Comparison of ENCODE assay signal across 20 cellular contexts in the genomic region with DNA sequence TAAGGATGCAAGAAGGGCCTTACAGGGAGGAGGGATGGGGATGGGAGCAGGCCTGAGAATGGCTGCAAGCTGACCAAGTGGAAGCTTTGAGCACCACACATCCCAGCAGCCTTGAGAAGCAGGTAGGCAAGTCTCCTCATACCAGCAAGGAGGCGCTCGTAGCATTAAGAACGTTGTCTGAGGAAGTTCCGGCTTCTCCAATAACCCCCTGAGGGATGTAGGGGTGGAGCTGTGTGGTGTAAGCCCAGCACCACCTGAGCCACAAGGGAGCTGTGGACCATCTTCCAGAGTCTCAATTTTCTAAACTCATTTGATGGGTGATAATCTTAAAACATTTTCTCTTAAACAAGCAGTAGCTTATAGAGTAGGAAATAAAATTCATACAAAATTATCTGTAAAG. TPM values are rescaled to one million over a fixed set of nuclear protein-coding genes. Genes with fewer than 3 reads are reported as not detected.
DNase-seq lines count a peak whose midpoint lies in the region; ATAC-seq, FAIRE-seq and TF ChIP-seq lines count a peak whose summit lies in the region.
"Had no signal": no experiment of that assay in that cellular context is flagged by ENCODE, and none has a peak within 500 bp of the region (broad histone marks: within the 10 kb centered on the region; RNA-seq: fewer than 3 reads in every experiment).

No MANE protein-coding gene starts in this region.

- H3K9me2 ChIP-seq in HCT116 (ENCODE audit: insufficient read depth) (no peaks in the 10 kb centered on the region), GM23248 (ENCODE audit: insufficient read depth) (no peaks in the 10 kb centered on the region)

- no peak overlapping the region for H2BK120ac ChIP-seq in mesendoderm (ENCODE audit: low read depth, low read length)

- H3K36me3 Mint-ChIP-seq in nephron progenitor cell (ENCODE audit: low read depth) = peaks cover 8% of the 10 kb centered on the region

- H3K36me3 ChIP-seq in HCT116 (ENCODE audit: control insufficient read depth in 1 of 2, insufficient read depth in 2 of 2, low read length in 2 of 2) = no peaks in the 10 kb centered on the region
- H3K36me3 ChIP-seq in K562 (ENCODE audit: control insufficient read depth, insufficient read depth, low read length) = no peaks in the 10 kb centered on the region
- H3K36me3 ChIP-seq in mesendoderm (ENCODE audit: control insufficient read depth, insufficient read depth, low read length) = no peaks in the 10 kb centered on the region
- H3K36me3 ChIP-seq in GM23248 (ENCODE audit: low read depth) = 0 out of 2 replicates have a peak, but pooled peaks cover 3% of the 10 kb centered on the region
- H3K36me3 ChIP-seq: BE2C had no signal

- H2BK15ac ChIP-seq in mesendoderm (replicated peaks; ENCODE audit: low read depth) = no peak overlapping the region

- no peak overlapping the region for H3K4me3 Mint-ChIP-seq in nephron progenitor cell
- H3K4me3 Mint-ChIP-seq: activated naive CD4-positive, alpha-beta T cell treated with anti-CD3 and anti-CD28 coated beads, Interleukin-2, amount 50 U/mL, for 24 hours had no signal

- H3K27me3 Mint-ChIP-seq in nephron progenitor cell (ENCODE audit: low read depth, poor library complexity) = peaks cover 10% of the 10 kb centered on the region
- H3K27me3 Mint-ChIP-seq: activated naive CD4-positive, alpha-beta T cell treated with anti-CD3 and anti-CD28 coated beads, Interleukin-2, amount 50 U/mL, for 24 hours had no signal

- POLR2A ChIA-PET in HCT116 (lab: Charles Lee) (no interaction called here), K562 (lab: Yijun Ruan, JAX) (interaction anchor here (1.1 to 1.2 kb wide), 2 partner anchors 11 to 184 kb away, joined by 3 to 4 read pairs; no protein-coding TSS in a partner anchor), RWPE1 (lab: Yijun Ruan, JAX; ENCODE audit: low non-redundant PET) (no interaction called here)

- no TSS peak for BruUV-seq in HCT116 (replicated peaks; lab: Mats Ljungman, UMichigan)
- BruUV-seq in K562 (replicated peaks; lab: Mats Ljungman, UMichigan) = no TSS peak

- H3K4ac ChIP-seq in mesendoderm (ENCODE audit: low read depth, low read length) = no peak overlapping the region

- TF ChIP-seq EP300 in K562 (IDR thresholded peaks at IDR 0.05; ENCODE audit: low read length) = no peak

- H2BK5ac ChIP-seq in mesendoderm (ENCODE audit: low read length) = no peak overlapping the region

- no peak overlapping the region for H3K4me3 ChIP-seq in HCT116 (replicated peaks in 1 of 2; ENCODE audit: low read depth in 1 of 2, low read length in 2 of 2)
- no peak overlapping the region for H3K4me3 ChIP-seq in K562
- H3K4me3 ChIP-seq in mesendoderm (ENCODE audit: low read length) = no peak overlapping the region
- no peak overlapping the region for H3K4me3 ChIP-seq in GM23248
- H3K4me3 ChIP-seq: body of pancreas, heart left ventricle, tibial artery had no signal

- CTCF ChIA-PET in HCT116 (lab: Charles Lee) = no interaction called here
- CTCF ChIA-PET in K562 (lab: Yijun Ruan, JAX; ENCODE audit: low intra/inter-chr PET ratio) = no interaction called here
- CTCF ChIA-PET in RWPE1 (lab: Yijun Ruan, JAX) = interaction anchor here (0.9 kb wide), 1 partner anchor 241 kb away, joined by 3 read pairs; no protein-coding TSS in a partner anchor

- H3K9ac ChIP-seq in HCT116 (ENCODE audit: low read length) (no peak overlapping the region), K562 (ENCODE audit: insufficient read depth in 1 of 2, low read depth in 2 of 2, low read length in 2 of 2) (no peak overlapping the region), mesendoderm (ENCODE audit: low read length) (no peak overlapping the region), GM23248 (no peak overlapping the region)

- no peaks in the 10 kb centered on the region for H3K79me1 ChIP-seq in mesendoderm (ENCODE audit: low read length)

- H4K20me1 ChIP-seq in HCT116 (ENCODE audit: insufficient read depth) (no peaks in the 10 kb centered on the region; the same call in 1 of the 2 replicates), K562 (replicated peaks; ENCODE audit: control insufficient read depth, insufficient read depth, low read length) (no peaks in the 10 kb centered on the region), GM23248 (ENCODE audit: insufficient read depth) (no peaks in the 10 kb centered on the region)

- 47% methylated on average over 4 of the region's 4 CpGs for WGBS in K562 (ENCODE audit: insufficient coverage, low coverage, missing lambda C conversion rate)
- no CpG with 5 or more reads among the region's 4 CpGs for WGBS in mesendoderm (ENCODE audit: extremely low coverage, insufficient coverage, low lambda C conversion rate)
- WGBS in GM23248 (ENCODE audit: low coverage in 1 of 2, low lambda C conversion rate in 2 of 2, missing lambda C conversion rate in 2 of 2), 2 experiments = 70 to 74% methylated on average over 4 of the region's 4 CpGs

- H4K5ac ChIP-seq in mesendoderm (ENCODE audit: low read length) = no peak overlapping the region

- no peak overlapping the region for H3K4me2 ChIP-seq in HCT116 (ENCODE audit: low read length)
- H3K4me2 ChIP-seq in K562 (ENCODE audit: insufficient read depth, low read length) = no peak overlapping the region
- no peak overlapping the region for H3K4me2 ChIP-seq in mesendoderm (ENCODE audit: low read length)
- no peak overlapping the region for H3K4me2 ChIP-seq in GM23248 (ENCODE audit: unreplicated experiment)

- RAD21 ChIA-PET in HCT116 (lab: Charles Lee; ENCODE audit: low non-redundant PET in 1 of 2, low total read pairs in 2 of 2, uncharacterized antibody in 2 of 2, unreplicated experiment in 2 of 2) = no interaction called here

- DNase-seq in ELR (ENCODE audit: low read depth) (peak; percentile 25), HCT116 (ENCODE audit: low read depth, low spot score) (no peak), K562 (ENCODE audit: extremely low read depth in 1 of 4, low spot score in 3 of 4) (peak in 2 of 4 experiments; percentile 26 to 44), mesendoderm (peak; percentile 69), GM23248 (no peak), GF-D8 (lab: John Stamatoyannopoulos, UW) (no peak), RWPE1 (ENCODE audit: low spot score) (no peak), nephron progenitor cell (no peak)
- DNase-seq: activated CD4-positive, alpha-beta T cell treated with anti-CD3 and anti-CD28 coated beads, Interleukin-2, amount 50 U/mL, for 1 hour; BE2C; body of pancreas; DMS 273 treated with DMSO at 0.1 percent for 48 hours; heart left ventricle; islet precursor cell; NCI-H2081; NCI-H524 treated with DMSO at 0.1 percent for 48 hours; stimulated activated naive CD4-positive, alpha-beta T cell; tibial artery had no signal

- intact Hi-C loops in HCT116 (cut with micrococcal nuclease) (no loop called here), K562 (cut with micrococcal nuclease) (loop anchor here (5.0 kb wide), 1 partner anchor 544 kb away; no protein-coding TSS in a partner anchor)

- H3K56ac ChIP-seq in mesendoderm (ENCODE audit: low read length) = no peak overlapping the region

- H3K18ac ChIP-seq in mesendoderm (ENCODE audit: low read length) = no peak overlapping the region

- H3K27ac Mint-ChIP-seq in nephron progenitor cell = no peak overlapping the region

- H3F3A ChIP-seq in GM23248 (ENCODE audit: insufficient read depth) = peaks cover 10% of the 10 kb centered on the region; the same call in 1 of the 2 replicates

- FAIRE-seq in K562 (lab: Jason Lieb, UNC) = no peak

- TF ChIP-seq POLR2A in HCT116 (IDR thresholded peaks at IDR 0.05; ENCODE audit: borderline replicate concordance, extremely low read depth, insufficient read depth, insufficient read length) (no peak), K562 (conservative IDR thresholded peaks at IDR 0.05) (no peak)

- peak; percentile 40; the same call in 1 of the 2 replicates for ATAC-seq in HCT116
- peak; percentile 87 for ATAC-seq in K562
- ATAC-seq: body of pancreas, heart left ventricle, SK-N-SH treated with all-trans-retinoic acid at 6 μM for 48 hours had no signal

- H3K4me1 ChIP-seq in HCT116 (ENCODE audit: control insufficient read depth in 1 of 2, insufficient read depth in 2 of 2, low read length in 2 of 2) (no peaks in the 10 kb centered on the region), K562 (replicated peaks in 1 of 2; ENCODE audit: control insufficient read depth in 2 of 2, insufficient read depth in 2 of 2, low read length in 2 of 2) (peaks cover 3 to 9% of the 10 kb centered on the region in 2 experiments; a peak in 3 of 5 replicates), mesendoderm (ENCODE audit: control insufficient read depth, low read depth, low read length) (no peaks in the 10 kb centered on the region), GM23248 (ENCODE audit: insufficient read depth) (peaks cover 7% of the 10 kb centered on the region; the same call in 1 of the 2 replicates)
- H3K4me1 ChIP-seq: BE2C, body of pancreas, heart left ventricle, tibial artery had no signal

- TF ChIP-seq CTCF in HCT116 (IDR thresholded peaks at IDR 0.05 in 2 of 3, conservative IDR thresholded peaks at IDR 0.05 in 1 of 3; ENCODE audit: borderline replicate concordance in 1 of 3, insufficient read depth in 1 of 3, low read depth in 2 of 3, low read length in 2 of 3) (no peak), K562 (IDR thresholded peaks at IDR 0.05 in 2 of 3, conservative IDR thresholded peaks at IDR 0.05 in 1 of 3; ENCODE audit: insufficient read depth in 2 of 3, low read depth in 1 of 3, low read length in 3 of 3) (peak; percentile 24 to 47 (median 46); a peak in 5 of 6 replicates), RWPE1 (conservative IDR thresholded peaks at IDR 0.05; ENCODE audit: low read depth) (no peak), nephron progenitor cell (IDR thresholded peaks at IDR 0.05) (no peak)

- H3K9me3 Mint-ChIP-seq in nephron progenitor cell = peaks cover 25% of the 10 kb centered on the region

- no peaks in the 10 kb centered on the region; a peak in 1 of 4 replicates for H3K9me3 ChIP-seq in HCT116 (ENCODE audit: control insufficient read depth in 1 of 2, insufficient read depth in 1 of 2, low read depth in 1 of 2, low read length in 2 of 2)
- no peaks in the 10 kb centered on the region for H3K9me3 ChIP-seq in K562 (replicated peaks; ENCODE audit: control insufficient read depth, insufficient read depth, low read depth, low read length)
- H3K9me3 ChIP-seq in GM23248 (ENCODE audit: low read depth) = no peaks in the 10 kb centered on the region
- H3K9me3 ChIP-seq: BE2C, body of pancreas, tibial artery had no signal

- H3K4me1 Mint-ChIP-seq in nephron progenitor cell = no peaks in the 10 kb centered on the region

- no peak overlapping the region for H2AK5ac ChIP-seq in mesendoderm (ENCODE audit: low read length)

- no peaks in the 10 kb centered on the region for H3K27me3 ChIP-seq in HCT116 (ENCODE audit: insufficient read depth, low read length)
- no peaks in the 10 kb centered on the region for H3K27me3 ChIP-seq in K562 (ENCODE audit: control insufficient read depth in 2 of 2, insufficient read depth in 2 of 2, low read length in 2 of 2)
- H3K27me3 ChIP-seq in mesendoderm (ENCODE audit: insufficient read depth, low read length, poor library complexity) = no peaks in the 10 kb centered on the region
- H3K27me3 ChIP-seq in GM23248 (replicated peaks; ENCODE audit: insufficient read depth) = no peaks in the 10 kb centered on the region
- H3K27me3 ChIP-seq: BE2C, body of pancreas, heart left ventricle, tibial artery had no signal

- no peak overlapping the region for H3K27ac ChIP-seq in HCT116 (ENCODE audit: low read depth, low read length)
- no peak overlapping the region for H3K27ac ChIP-seq in K562 (ENCODE audit: extremely low read depth, low read depth, low read length)
- no peak overlapping the region for H3K27ac ChIP-seq in mesendoderm (ENCODE audit: low read depth, low read length)
- H3K27ac ChIP-seq in GM23248 = no peak overlapping the region
- H3K27ac ChIP-seq in RWPE1 = no peak overlapping the region
- H3K27ac ChIP-seq: body of pancreas, heart left ventricle, tibial artery had no signal

- H3K9me1 ChIP-seq in K562 (ENCODE audit: control insufficient read depth, insufficient read depth, low read length) = no peaks in the 10 kb centered on the region

- in situ Hi-C loops in K562 (cut with MboI) = no loop called here
- in situ Hi-C loops in GM23248 (cut with MboI) = no loop called here

- no peak overlapping the region for H2AFZ ChIP-seq in HCT116 (ENCODE audit: low read depth, low read length, poor library complexity, severe bottlenecking)
- H2AFZ ChIP-seq in K562 (ENCODE audit: low read depth, low read length) = no peak overlapping the region
- H2AFZ ChIP-seq in GM23248 = no peak overlapping the region

- no peak overlapping the region for H4K8ac ChIP-seq in mesendoderm (ENCODE audit: low read depth, low read length)

- no peaks in the 10 kb centered on the region for H3K79me2 ChIP-seq in HCT116 (ENCODE audit: insufficient read depth, low read length)
- H3K79me2 ChIP-seq in K562 (ENCODE audit: control insufficient read depth, insufficient read depth, low read length) = no peaks in the 10 kb centered on the region
- H3K79me2 ChIP-seq in mesendoderm (ENCODE audit: control insufficient read depth, insufficient read depth, low read length) = no peaks in the 10 kb centered on the region
- H3K79me2 ChIP-seq in GM23248 (ENCODE audit: insufficient read depth) = no peaks in the 10 kb centered on the region

- TF ChIP-seq RAD21 in HCT116 (IDR thresholded peaks at IDR 0.05; ENCODE audit: low read depth) (peak; percentile 21; the same call in 1 of the 2 replicates), K562 (CRISPR knock-in tag; conservative IDR thresholded peaks at IDR 0.05 in 1 of 2, IDR thresholded peaks at IDR 0.05 in 1 of 2) (peak in 1 of 2 experiments; percentile 52; a peak in 2 of 4 replicates)

- no peak overlapping the region for H3K23ac ChIP-seq in mesendoderm (ENCODE audit: low read length)

RNA-seq across cellular contexts. Expression of a gene that starts 50.6 kb away (rescaled TPM):
- 14.8 TPM for total RNA-seq in HCT116 (2021; ENCODE audit: unreplicated experiment)
- polyA plus RNA-seq in HCT116 (2012) = 5.4 and 7.3 TPM in 2 replicates
- 39.5 and 67.1 TPM in 2 replicates for total RNA-seq in K562 (2011; cell fraction: chromatin; rRNA removed; ENCODE audit: low replicate concordance)
- 22.7 and 28.6 TPM in 2 replicates for total RNA-seq in K562 (2011; cell fraction: nucleolus; rRNA removed)
- 36.4 and 54.3 TPM in 2 replicates for total RNA-seq in K562 (2011; cell fraction: nucleoplasm; rRNA removed)
- total RNA-seq in K562 (2014; rRNA removed) = 4.1 and 6.3 TPM in 2 replicates
- total RNA-seq in K562 (2014; rRNA removed; fragmentation: Illumina TruSeq; extraction: Trizol) = 4.4 and 4.9 TPM in 2 replicates
- total RNA-seq in K562 (2015; rRNA removed; fragmentation: Illumina TruSeq; extraction: Trizol) = 2.9 and 3.6 TPM in 2 replicates
- total RNA-seq in K562 (2021) = 4.0 and 4.2 TPM in 2 replicates
- 7.9 and 10.0 TPM in 2 replicates for polyA plus RNA-seq in K562 (2011; rRNA removed)
- polyA plus RNA-seq in K562 (2011; cell fraction: cytosol; rRNA removed) = 2.8 and 4.2 TPM in 2 replicates
- 7.7 and 8.6 TPM in 2 replicates for polyA plus RNA-seq in K562 (2011; cell fraction: nucleus; rRNA removed)
- polyA plus RNA-seq in K562 (2012) = 2.7 and 8.7 TPM in 2 replicates
- polyA plus RNA-seq in K562 (2014; fragmentation: Illumina TruSeq; extraction: Trizol) = 3.5 and 4.1 TPM in 2 replicates
- polyA plus RNA-seq in K562 (2014; fragmentation: Nextera tagmentation; extraction: Ambion mirVana) = 1 to 10 TPM; 1.6 to 1.8 TPM
- polyA plus RNA-seq in K562 (2014; rRNA removed) = 3.1 and 4.4 TPM in 2 replicates
- polyA minus RNA-seq in K562 (2011; rRNA and poly(A)+ RNA removed) = 11.3 and 14.3 TPM in 2 replicates
- 2.3 and 3.1 TPM in 2 replicates for polyA minus RNA-seq in K562 (2011; cell fraction: cytosol; rRNA and poly(A)+ RNA removed)
- 6.5 and 12.1 TPM in 2 replicates for polyA minus RNA-seq in K562 (2011; cell fraction: nucleus; rRNA and poly(A)+ RNA removed)
- 1.3 TPM for polyA plus RNA-seq in mesendoderm (2013, experiment 1 of 2)
- polyA plus RNA-seq in mesendoderm (2013, experiment 2 of 2) = 0.92 TPM
- 21.0 and 27.2 TPM in 2 replicates for total RNA-seq in GM23248 (2014; rRNA removed; shearing (Covaris generic))
- polyA plus RNA-seq in GM23248 (2016; fragmentation: Nextera tagmentation; extraction: Ambion mirVana) = 16.4 and 18.7 TPM in 2 replicates

Comparison
In these comparisons a context has a peak if more than half of its experiments do, and no peak if none do; other contexts are left out.
1. DNase-seq: peak in ELR (single experiment) and mesendoderm (single experiment); none in HCT116 (single experiment), GM23248 (single experiment), GF-D8 (single experiment), RWPE1 (single experiment) and nephron progenitor cell (single experiment).
2. CTCF ChIP-seq: peak in K562 (3 of 3); none in HCT116 (0 of 3), RWPE1 (single experiment) and nephron progenitor cell (single experiment).